ENCODE assay signal across 8 cellular contexts in the genomic region with DNA sequence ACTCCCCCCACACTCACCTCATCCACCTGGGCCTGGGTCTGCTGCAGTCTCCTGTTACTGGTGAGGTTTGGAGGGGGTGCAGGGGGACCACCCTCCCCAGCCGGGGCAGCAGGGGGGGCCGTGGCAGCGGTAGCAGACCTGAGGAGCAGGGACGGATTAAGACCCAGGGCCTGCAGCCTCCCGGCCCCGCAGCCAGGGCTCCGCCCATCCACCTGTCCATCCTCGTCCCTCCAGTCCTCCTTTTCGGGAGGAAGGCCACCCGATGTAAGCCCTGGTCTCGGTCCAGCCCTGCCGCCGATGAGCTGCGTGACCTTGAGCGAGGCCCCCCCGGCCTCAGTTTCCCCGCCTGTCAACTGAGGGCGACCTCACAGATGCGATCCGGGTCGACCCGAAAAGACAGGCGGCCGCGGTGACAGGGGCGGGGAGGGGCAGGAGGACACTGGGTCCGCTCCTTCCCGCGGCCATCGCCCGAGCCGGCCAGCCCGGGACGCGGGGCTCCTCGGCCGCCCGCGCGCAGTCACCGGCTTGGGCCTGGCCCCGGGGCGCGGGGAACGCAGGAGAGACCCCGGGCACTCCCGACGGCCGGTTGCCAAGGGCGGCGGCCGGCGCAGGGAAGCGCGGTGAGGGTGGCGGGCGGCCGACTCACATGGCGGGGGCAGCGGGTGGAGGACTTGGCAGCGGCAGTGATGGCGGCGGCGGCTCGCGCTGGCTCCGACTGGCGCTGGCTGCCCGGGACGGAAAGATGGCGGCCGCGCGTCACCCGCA. TPM values are rescaled to one million over a fixed set of nuclear protein-coding genes. Genes with fewer than 3 reads are reported as not detected.
DNase-seq lines count a peak whose midpoint lies in the region; ATAC-seq lines count a peak whose summit lies in the region.

A gene with protein sequence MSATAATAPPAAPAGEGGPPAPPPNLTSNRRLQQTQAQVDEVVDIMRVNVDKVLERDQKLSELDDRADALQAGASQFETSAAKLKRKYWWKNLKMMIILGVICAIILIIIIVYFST (minus strand): TSS at position 717 of the 765 bp plus-strand sequence. CDS start 69 bp downstream, at position 648.

- DNase-seq in AG08395 (ENCODE audit: low spot score) (peak; percentile 69), NCI-H2171 (lab: John Stamatoyannopoulos, UW) (peak; percentile 74), lung microvascular endothelial cell (ENCODE audit: low read depth in 2 of 2) (peak; percentile 72 to 82), HuH-7 (ENCODE audit: low spot score) (no peak)
- DNase-seq in activated CD4-positive, alpha-beta T cell treated with anti-CD3 and anti-CD28 coated beads, Interleukin-2, amount 50 U/mL, for 48 hours, result peak; percentile 77
- DNase-seq in stimulated activated CD8-positive, alpha-beta memory T cell treated with anti-CD3 and anti-CD28 coated beads, Interleukin-15, amount 100 ng/mL, for 1 hour (ENCODE audit: low read depth), result peak; percentile 62

- 0 to 1% methylated on average over 75 of the region's 75 CpGs for WGBS in ectodermal cell, 2 experiments

- peak; percentile 53 for ATAC-seq in GM19035 (IDR thresholded peaks at IDR 0.05; ENCODE audit: unreplicated experiment)

- H3K27ac ChIP-seq in ectodermal cell (ENCODE audit: insufficient read depth, low read depth, low read length, poor library complexity, severe bottlenecking), result peak within 1 kb of the TSS; percentile 97

- H3K9me3 ChIP-seq in ectodermal cell (ENCODE audit: control insufficient read depth, low read length), result no peaks in the 10 kb centered on the region

- H3K27me3 ChIP-seq in ectodermal cell (ENCODE audit: control insufficient read depth, insufficient read depth, low read length, poor library complexity, severe bottlenecking), result no peaks in the 10 kb centered on the region

- H3K4me3 ChIP-seq in ectodermal cell (ENCODE audit: insufficient read depth, low read depth, low read length), result peak within 1 kb of the TSS; percentile 97

- H3K36me3 ChIP-seq in ectodermal cell (ENCODE audit: control insufficient read depth, insufficient read depth, low read length), result peaks cover 11% of the 10 kb centered on the region

- H3K4me1 ChIP-seq in ectodermal cell (ENCODE audit: control insufficient read depth, insufficient read depth, low read length), result peaks cover 28% of the 10 kb centered on the region

RNA-seq across cellular contexts. Expression of the gene that starts here (rescaled TPM):
- polyA plus RNA-seq in ectodermal cell (2013, experiment 1 of 4), result 50.3 TPM
- polyA plus RNA-seq in ectodermal cell (2013, experiment 2 of 4), result 44.8 TPM
- polyA plus RNA-seq in ectodermal cell (2013, experiment 3 of 4), result 38.2 TPM
- polyA plus RNA-seq in ectodermal cell (2013, experiment 4 of 4), result 47.1 TPM
- total RNA-seq in lung microvascular endothelial cell, result 2.8 and 4.6 TPM in 2 replicates
